16 cellular contexts compared by ENCODE assay signal in genomic region chr10:124961248-124961570, GRCh38. TPM values are rescaled to one million over a fixed set of nuclear protein-coding genes. Genes with fewer than 3 reads are reported as not detected.
DNase-seq lines count a peak whose midpoint lies in the region; TF ChIP-seq lines count a peak whose summit lies in the region.
"Had no signal": no experiment of that assay in that cellular context is flagged by ENCODE, and none has a peak within 500 bp of the region (broad histone marks: within the 10 kb centered on the region; RNA-seq: fewer than 3 reads in every experiment).

No MANE protein-coding gene starts in this region.

- H3K9me3 Mint-ChIP-seq in chondrocyte (ENCODE audit: low read depth) (no peaks in the 10 kb centered on the region), osteocyte (ENCODE audit: unreplicated experiment) (no peaks in the 10 kb centered on the region)
- H3K9me3 Mint-ChIP-seq: activated T-cell treated with anti-CD3 and anti-CD28 coated beads, Interleukin-2, amount 50 U/mL, for 72 hours; neural crest cell had no signal

- in situ Hi-C loops in GM23248 (cut with MboI) = no loop called here

- H3K9ac ChIP-seq in GM23248 = no peak overlapping the region

- no peak for TF ChIP-seq CTCF in chondrocyte (IDR thresholded peaks at IDR 0.05)
- TF ChIP-seq CTCF in osteocyte (IDR thresholded peaks at IDR 0.05) = no peak
- no peak for TF ChIP-seq CTCF in GM10248 (IDR thresholded peaks at IDR 0.05; ENCODE audit: control extremely low read depth, extremely low read depth, low read depth, missing control alignments)

- H3K4me1 Mint-ChIP-seq in chondrocyte (ENCODE audit: low read depth) = peaks cover 52% of the 10 kb centered on the region
- H3K4me1 Mint-ChIP-seq in osteocyte (ENCODE audit: unreplicated experiment) = peaks cover 37% of the 10 kb centered on the region

- H3K36me3 ChIP-seq in GM23248 (ENCODE audit: low read depth) = 0 out of 2 replicates have a peak, but pooled peaks cover 1% of the 10 kb centered on the region

- H3K27ac Mint-ChIP-seq in chondrocyte (ENCODE audit: unreplicated experiment) (peak overlapping the region; percentile 38), osteocyte (ENCODE audit: unreplicated experiment) (peak overlapping the region; percentile 31)
- H3K27ac Mint-ChIP-seq: activated T-cell treated with anti-CD3 and anti-CD28 coated beads, Interleukin-2, amount 50 U/mL, for 72 hours had no signal

- peak overlapping the region; percentile 14; the same call in 1 of the 2 replicates for H3K27ac ChIP-seq in GM23248
- H3K27ac ChIP-seq: SJSA1, WERI-Rb-1 had no signal

- peaks cover 100% of the 10 kb centered on the region for H3K79me2 ChIP-seq in GM23248 (ENCODE audit: insufficient read depth)

- H3K4me2 ChIP-seq in GM23248 (ENCODE audit: unreplicated experiment) = peak overlapping the region; percentile 8

- no peaks in the 10 kb centered on the region for H3K27me3 Mint-ChIP-seq in chondrocyte (ENCODE audit: low read depth)
- no peaks in the 10 kb centered on the region for H3K27me3 Mint-ChIP-seq in osteocyte (ENCODE audit: unreplicated experiment)

- peaks cover 29% of the 10 kb centered on the region for H4K20me1 ChIP-seq in GM23248 (ENCODE audit: insufficient read depth)

- no peak overlapping the region for H2AFZ ChIP-seq in GM23248

- no peaks in the 10 kb centered on the region for H3K9me2 ChIP-seq in GM23248 (ENCODE audit: insufficient read depth)

- no peaks in the 10 kb centered on the region for H3K9me3 ChIP-seq in GM23248 (ENCODE audit: low read depth)
- H3K9me3 ChIP-seq: SJSA1 had no signal

- 0 out of 2 replicates have a peak, but pooled peaks cover 4% of the 10 kb centered on the region for H3F3A ChIP-seq in GM23248 (ENCODE audit: insufficient read depth)

- no peaks in the 10 kb centered on the region for H3K27me3 ChIP-seq in GM23248 (replicated peaks; ENCODE audit: insufficient read depth)
- H3K27me3 ChIP-seq: SJSA1 had no signal

- no peak overlapping the region for H3K4me3 Mint-ChIP-seq in chondrocyte (ENCODE audit: unreplicated experiment)
- H3K4me3 Mint-ChIP-seq in osteocyte (ENCODE audit: unreplicated experiment) = no peak overlapping the region
- H3K4me3 Mint-ChIP-seq: neural crest cell had no signal

- POLR2A ChIA-PET in GM10248 (lab: Yijun Ruan, JAX) = interaction anchor here (1.0 kb wide), 1 partner anchor 8 kb away, joined by 3 read pairs; no protein-coding TSS in a partner anchor

- H3K4me3 ChIP-seq in GM23248 = no peak overlapping the region
- H3K4me3 ChIP-seq: SJSA1 had no signal

- H3K36me3 Mint-ChIP-seq in chondrocyte (ENCODE audit: low read depth) = no peaks in the 10 kb centered on the region
- no peaks in the 10 kb centered on the region for H3K36me3 Mint-ChIP-seq in osteocyte (ENCODE audit: unreplicated experiment)

- 37 to 42% methylated on average over 4 of the region's 4 CpGs for WGBS in GM23248 (ENCODE audit: low coverage in 1 of 2, low lambda C conversion rate in 2 of 2, missing lambda C conversion rate in 2 of 2), 2 experiments

- CTCF ChIA-PET in GM10248 (lab: Yijun Ruan, JAX) = interaction anchor here (0.7 to 2.2 kb wide), 3 partner anchors 8 to 12 kb away, joined by 3 to 10 read pairs (median 4); no protein-coding TSS in a partner anchor

- H3K4me1 ChIP-seq in GM23248 (ENCODE audit: insufficient read depth) = peaks cover 21% of the 10 kb centered on the region

- DNase-seq in EH (ENCODE audit: low read depth) (peak; percentile 30), GM23248 (peak; percentile 42), chondrocyte (ENCODE audit: low spot score) (no peak), osteocyte (ENCODE audit: extremely low spot score, unreplicated experiment) (no peak), GM10248 (ENCODE audit: extremely low spot score) (no peak), HuH-7 (ENCODE audit: low spot score) (no peak), NCI-H2029 treated with DMSO at 0.1 percent for 48 hours (lab: John Stamatoyannopoulos, UW) (no peak)
- DNase-seq: activated T-cell treated with anti-CD3 and anti-CD28 coated beads, Interleukin-2, amount 50 U/mL, for 72 hours; AML-193; EL; erythroblast; H7; NCI-H1694 treated with DMSO at 0.1 percent for 48 hours; WERI-Rb-1 had no signal

RNA-seq across cellular contexts. Expression of gene ZRANB1, which starts 19.3 kb away (rescaled TPM):
- 21.9 and 36.5 TPM in 2 replicates for total RNA-seq in GM23248 (2014; rRNA removed; shearing (Covaris generic))
- polyA plus RNA-seq in GM23248 (2016; fragmentation: Nextera tagmentation; extraction: Ambion mirVana) = 6.0 and 6.6 TPM in 2 replicates
- total RNA-seq in chondrocyte (21.6 to 24.7 TPM (median 23.6 TPM) in 3 replicates), osteocyte (26.4 and 26.8 TPM in 2 replicates)

Comparison
In these comparisons a context has a peak if more than half of its experiments do, and no peak if none do; other contexts are left out.
1. DNase-seq: peak in EH (single experiment) and GM23248 (single experiment); none in chondrocyte (single experiment), osteocyte (single experiment), GM10248 (single experiment), HuH-7 (single experiment) and NCI-H2029 treated with DMSO at 0.1 percent for 48 hours (single experiment).